Comparison of ENCODE assay signal across 8 cellular contexts in the genomic region with DNA sequence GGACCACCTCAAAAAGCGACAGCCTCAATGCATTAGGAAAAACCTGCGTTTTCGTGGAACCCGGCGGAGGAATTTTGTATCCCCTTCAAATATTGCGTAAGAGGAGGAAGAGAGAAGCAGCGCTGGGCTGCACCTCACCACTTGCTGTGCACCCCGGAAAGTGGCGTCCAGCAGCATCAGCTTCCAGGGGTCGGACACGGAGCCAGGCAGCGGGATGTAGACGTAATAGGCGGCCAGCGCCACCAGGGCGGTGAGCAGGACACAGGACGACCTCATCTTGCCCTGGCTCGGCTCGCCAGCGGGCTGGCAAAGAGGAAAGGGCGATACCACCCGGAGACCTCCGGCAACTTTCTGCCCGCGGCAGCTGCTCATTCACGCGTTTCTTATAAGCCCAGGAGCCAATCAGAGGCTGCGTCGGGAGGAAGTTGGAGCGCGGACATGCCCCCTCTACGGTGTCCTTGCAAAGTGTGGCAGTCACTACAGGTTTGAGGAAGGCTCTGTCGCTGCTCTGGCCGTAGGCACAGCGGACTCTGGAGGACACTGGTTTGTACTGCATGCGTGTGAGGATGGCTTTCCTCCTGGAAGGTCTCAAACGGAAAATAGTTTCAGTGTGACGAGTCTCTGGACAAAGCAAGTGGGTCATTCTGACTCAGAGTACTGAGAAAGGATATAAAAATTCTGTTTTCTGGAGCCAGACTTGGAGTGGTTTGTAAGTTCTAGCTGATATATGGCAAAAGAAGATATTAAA. TPM values are rescaled to one million over a fixed set of nuclear protein-coding genes. Genes with fewer than 3 reads are reported as not detected.
A peak's percentile ranks its signal among the peaks of the same experiment; 100 is the strongest.
DNase-seq lines count a peak whose midpoint lies in the region; TF ChIP-seq lines count a peak whose summit lies in the region.

A gene with protein sequence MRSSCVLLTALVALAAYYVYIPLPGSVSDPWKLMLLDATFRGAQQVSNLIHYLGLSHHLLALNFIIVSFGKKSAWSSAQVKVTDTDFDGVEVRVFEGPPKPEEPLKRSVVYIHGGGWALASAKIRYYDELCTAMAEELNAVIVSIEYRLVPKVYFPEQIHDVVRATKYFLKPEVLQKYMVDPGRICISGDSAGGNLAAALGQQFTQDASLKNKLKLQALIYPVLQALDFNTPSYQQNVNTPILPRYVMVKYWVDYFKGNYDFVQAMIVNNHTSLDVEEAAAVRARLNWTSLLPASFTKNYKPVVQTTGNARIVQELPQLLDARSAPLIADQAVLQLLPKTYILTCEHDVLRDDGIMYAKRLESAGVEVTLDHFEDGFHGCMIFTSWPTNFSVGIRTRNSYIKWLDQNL (minus strand): TSS at position 359 of the 748 bp plus-strand sequence. CDS start 83 bp downstream, at position 276.

- H3K27ac Mint-ChIP-seq in HFFc6 = peak within 1 kb of the TSS; percentile 98

- peak within 1 kb of the TSS; percentile 99 for H3K4me3 Mint-ChIP-seq in HFFc6

- 0 out of 2 replicates have a peak, but pooled peaks cover 3% of the 10 kb centered on the region for H3K27me3 Mint-ChIP-seq in HFFc6 (ENCODE audit: insufficient read depth)

- H3K4me1 Mint-ChIP-seq in HFFc6 (ENCODE audit: low read depth) = peaks cover 50% of the 10 kb centered on the region

- peaks cover 3% of the 10 kb centered on the region; the same call in 1 of the 2 replicates for H3K36me3 Mint-ChIP-seq in HFFc6 (ENCODE audit: low read depth)

- H3K27ac ChIP-seq in temporal lobe (ENCODE audit: low read depth, low read length) = peak within 1 kb of the TSS; percentile 41

- TF ChIP-seq CTCF in HFFc6 (IDR thresholded peaks at IDR 0.05) = peak; percentile 86

- DNase-seq in HFFc6 (peak; percentile 100), NAMALWA (ENCODE audit: low spot score) (peak; percentile 98), SK-N-DZ (ENCODE audit: low spot score) (peak; percentile 98), globus pallidus (ENCODE audit: low spot score) (peak; percentile 86), nucleus accumbens (lab: John Stamatoyannopoulos, UW) (peak; percentile 33 to 92 (median 77))
- DNase-seq in activated naive CD4-positive, alpha-beta T cell treated with anti-CD3 and anti-CD28 coated beads, Interleukin-2, amount 50 U/mL, for 16 hours = peak; percentile 63

- H3K4me3 ChIP-seq in GM08714 (ENCODE audit: low read length) = peak within 1 kb of the TSS; percentile 82

- no peaks in the 10 kb centered on the region for H3K9me3 Mint-ChIP-seq in HFFc6

RNA-seq across cellular contexts. Expression of the gene that starts here (rescaled TPM):
- total RNA-seq in HFFc6 (2021; fragmentation: NEBNext Ultra II Directional; extraction: Animal tissue kit (Norgen Biotek cat#: 25700)) = 10 to 100 TPM; 42.1 to 82.6 (median 76.3) TPM
- 1.8 and 2.1 TPM in 2 replicates for polyA plus RNA-seq in SK-N-DZ (2014; cell fraction: cytosol; rRNA removed)
- polyA plus RNA-seq in SK-N-DZ (2014; cell fraction: nucleus; rRNA removed) = 0.49 and 1.7 TPM in 2 replicates
- 5.2 TPM for total RNA-seq in temporal lobe

Comparison
In these comparisons a context has a peak if more than half of its experiments do, and no peak if none do; other contexts are left out.
1. Peak in every context shown above with its lines: DNase-seq, H3K4me3 ChIP-seq and H3K27ac ChIP-seq.